ENCODE assay signal across 18 cellular contexts in the genomic region with DNA sequence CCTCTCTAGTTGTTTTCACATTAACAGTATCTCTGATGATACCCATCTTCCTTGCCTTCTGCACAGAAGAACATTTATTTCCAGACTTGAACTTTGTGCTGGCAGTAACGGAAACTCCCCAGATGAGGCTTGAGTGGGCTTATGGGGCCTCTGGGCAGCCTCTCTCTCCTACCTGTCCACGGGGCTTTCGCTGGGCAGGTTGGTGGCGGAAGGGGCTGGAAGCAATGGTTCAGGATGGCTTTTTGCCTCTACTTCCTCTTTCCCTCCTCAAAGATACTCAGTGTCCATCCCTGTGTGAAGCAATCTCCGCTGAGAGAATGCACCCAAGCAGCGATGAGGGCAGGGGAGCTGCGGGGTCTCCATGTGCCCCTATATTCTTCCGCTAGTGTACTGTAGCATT.
"Had no signal": no experiment of that assay in that cellular context is flagged by ENCODE, and none has a peak within 500 bp of the region (broad histone marks: within the 10 kb centered on the region; RNA-seq: fewer than 3 reads in every experiment).

No MANE protein-coding gene starts in this region.

- H3K27ac ChIP-seq: dorsolateral prefrontal cortex, prostate gland, right atrium auricular region, testis, tibial artery had no signal

- H3K27ac Mint-ChIP-seq: memory B cell, natural killer cell, type B pancreatic cell had no signal

- H3K9me3 ChIP-seq: prostate gland, testis had no signal

- H3K36me3 ChIP-seq: prostate gland, right atrium auricular region, tibial artery had no signal

- H3K4me3 ChIP-seq: dorsolateral prefrontal cortex, lung, prostate gland, right atrium auricular region, smooth muscle cell, tibial artery had no signal

- ATAC-seq: natural killer cell; sciatic nerve; stimulated activated naive CD8-positive, alpha-beta T cell treated with anti-CD3 and anti-CD28 coated beads, Interleukin-15, Interleukin-2, amounts not matched to agents 100 U/mL and 50 U/mL, for 24 hours had no signal

- H3K4me1 Mint-ChIP-seq: memory B cell, natural killer cell had no signal

- H3K4me3 Mint-ChIP-seq: memory B cell, natural killer cell, neural crest cell, type B pancreatic cell had no signal

- H3K36me3 Mint-ChIP-seq: natural killer cell, type B pancreatic cell had no signal

- H3K4me1 ChIP-seq: prostate gland, testis had no signal

- H3K27me3 ChIP-seq: right atrium auricular region, testis, tibial artery had no signal

- H3K9me3 Mint-ChIP-seq: type B pancreatic cell had no signal

- DNase-seq: dorsolateral prefrontal cortex; effector CD4-positive, alpha-beta T cell; hypothalamus; natural killer cell; stimulated activated CD4-positive, alpha-beta T cell treated with anti-CD3 and anti-CD28 coated beads, Interleukin-12 subunit alpha, Interleukin-12 subunit beta, amount 100 ng/mL, for 4 hours; stimulated activated CD4-positive, alpha-beta T cell treated with anti-CD3 and anti-CD28 coated beads, Interleukin-4, amount 100 ng/mL, for 1 hour; stimulated activated naive CD8-positive, alpha-beta T cell treated with anti-CD3 and anti-CD28 coated beads, Interleukin-15, Interleukin-2, amounts not matched to agents 100 U/mL and 50 U/mL, for 24 hours; substantia nigra; testis; tibial artery had no signal
